ENCODE assay signal across 21 cellular contexts in the genomic region with DNA sequence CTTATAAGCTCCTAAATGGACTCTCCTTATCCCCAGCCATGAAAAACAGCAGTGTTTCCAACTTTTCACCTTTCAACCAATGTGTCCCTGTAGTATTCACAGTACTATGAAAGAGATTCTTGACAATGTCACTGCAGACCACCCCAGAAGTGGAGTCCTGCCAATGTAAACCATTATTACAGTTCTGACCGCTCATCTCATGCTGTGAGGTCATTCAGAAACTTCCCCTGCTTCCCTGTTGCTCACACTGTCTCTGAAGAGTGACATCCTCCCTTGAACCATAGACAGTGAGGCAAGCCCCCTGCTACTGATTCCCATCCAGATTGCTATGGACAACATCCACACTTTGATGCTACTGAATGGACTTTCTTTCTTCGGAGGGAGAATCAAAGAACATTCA.
DNase-seq lines count a peak whose midpoint lies in the region; ATAC-seq, FAIRE-seq and TF ChIP-seq lines count a peak whose summit lies in the region.
"Had no signal": no experiment of that assay in that cellular context is flagged by ENCODE, and none has a peak within 500 bp of the region (broad histone marks: within the 10 kb centered on the region; RNA-seq: fewer than 3 reads in every experiment).

No MANE protein-coding gene starts in this region.

- peak overlapping the region; percentile 34; the same call in 2 of the 3 replicates for H3K4me2 ChIP-seq in A549

- H3K9me3 Mint-ChIP-seq in effector memory CD8-positive, alpha-beta T cell: peaks cover 5 to 7% of the 10 kb centered on the region in 2 donors
- H3K9me3 Mint-ChIP-seq: HFFc6; T-helper 2 cell treated with Interferon-gamma antibody and Interleukin-4, amounts not matched to agents 5 μg/mL and 100 μg/mL, for 36 hours had no signal

- TF ChIP-seq CTCF in A549 (IDR thresholded peaks at IDR 0.05): no peak
- no peak for TF ChIP-seq CTCF in choroid plexus epithelial cell (conservative IDR thresholded peaks at IDR 0.05; ENCODE audit: low read depth, low read length)

- CTCF ChIA-PET in A549 (lab: Yijun Ruan, JAX): no interaction called here

- TF ChIP-seq EP300 in A549 (IDR thresholded peaks at IDR 0.05): no peak

- H3K36me3 Mint-ChIP-seq in effector memory CD8-positive, alpha-beta T cell (ENCODE audit: insufficient read depth): no peaks in the 10 kb centered on the region
- H3K36me3 Mint-ChIP-seq: CD8-positive, alpha-beta T cell had no signal

- TF ChIP-seq RAD21 in A549 (conservative IDR thresholded peaks at IDR 0.05 in 1 of 2, IDR thresholded peaks at IDR 0.05 in 1 of 2): no peak

- no peak for FAIRE-seq in A549 (lab: Jason Lieb, UNC)
- FAIRE-seq: K562 had no signal

- TF ChIP-seq POLR2A in A549 (IDR thresholded peaks at IDR 0.05; ENCODE audit: low read length): no peak

- H3K4me3 Mint-ChIP-seq in effector memory CD8-positive, alpha-beta T cell: no peak overlapping the region
- H3K4me3 Mint-ChIP-seq: CD8-positive, alpha-beta T cell; HFFc6; T-helper 2 cell treated with Interferon-gamma antibody and Interleukin-4, amounts not matched to agents 5 μg/mL and 100 μg/mL, for 36 hours had no signal

- WGBS in A549 (ENCODE audit: missing lambda C conversion rate): 12% methylated on average over 2 of the region's 2 CpGs

- H3K4me1 ChIP-seq in A549: no peaks in the 10 kb centered on the region; the same call in 2 of the 3 replicates
- H3K4me1 ChIP-seq: gastrocnemius medialis, right lobe of liver, upper lobe of left lung had no signal

- H3K27ac ChIP-seq in A549: no peak overlapping the region
- H3K27ac ChIP-seq: cardiac muscle cell, gastrocnemius medialis, right lobe of liver, upper lobe of left lung had no signal

- DNase-seq in A549 (ENCODE audit: low read depth in 1 of 2, low spot score in 1 of 2): no peak
- peak; percentile 43 for DNase-seq in OCI-M1 (lab: John Stamatoyannopoulos, UW)
- DNase-seq in choroid plexus epithelial cell (ENCODE audit: low read depth): peak; percentile 82
- peak; percentile 4 for DNase-seq in medulla oblongata (ENCODE audit: extremely low spot score)
- no peak for DNase-seq in effector memory CD8-positive, alpha-beta T cell
- DNase-seq in stimulated activated CD4-positive, alpha-beta T cell treated with anti-CD3 and anti-CD28 coated beads, Interleukin-4, amount 100 ng/mL, for 24 hours: no peak
- no peak for DNase-seq in midbrain (lab: John Stamatoyannopoulos, UW)
- no peak for DNase-seq in activated effector memory CD4-positive, alpha-beta T cell treated with Interleukin-2 at 50 U/mL for 16 hours
- DNase-seq: 8988T; activated naive CD4-positive, alpha-beta T cell treated with Interleukin-2 at 50 U/mL for 16 hours; CD8-positive, alpha-beta T cell; gastrocnemius medialis; HFFc6; mesendoderm; NCI-H1105; right lobe of liver; SHP77 treated with DMSO at 0.1 percent for 48 hours; upper lobe of left lung had no signal

- no peak for ATAC-seq in A549
- no peak for ATAC-seq in effector memory CD8-positive, alpha-beta T cell (replicated peaks)
- ATAC-seq: CD8-positive, alpha-beta T cell; gastrocnemius medialis; K562; right lobe of liver had no signal

- H3K4me1 Mint-ChIP-seq in effector memory CD8-positive, alpha-beta T cell (ENCODE audit: low read depth in 2 of 2): no peaks in the 10 kb centered on the region

- no peak overlapping the region for H3K27ac Mint-ChIP-seq in effector memory CD8-positive, alpha-beta T cell
- H3K27ac Mint-ChIP-seq: CD8-positive, alpha-beta T cell; HFFc6; T-helper 2 cell treated with Interferon-gamma antibody and Interleukin-4, amounts not matched to agents 5 μg/mL and 100 μg/mL, for 36 hours had no signal

- POLR2A ChIA-PET in A549 (lab: Yijun Ruan, JAX): no interaction called here

- H3K9me3 ChIP-seq in A549: no peaks in the 10 kb centered on the region
- H3K9me3 ChIP-seq: gastrocnemius medialis, right lobe of liver, upper lobe of left lung had no signal

- H3K27me3 Mint-ChIP-seq in effector memory CD8-positive, alpha-beta T cell: no peaks in the 10 kb centered on the region

- H3K4me3 ChIP-seq in A549 (no peak overlapping the region), choroid plexus epithelial cell (ENCODE audit: low read depth, low read length) (no peak overlapping the region)
- H3K4me3 ChIP-seq: cardiac muscle cell, gastrocnemius medialis, K562, right lobe of liver, upper lobe of left lung had no signal

TF ChIP-seq in A549, 52 proteins besides CTCF, POLR2A, EP300 and RAD21:
- TF ChIP-seq CBX2 (IDR thresholded peaks at IDR 0.05; ENCODE audit: borderline replicate concordance, low read depth) (no peak), ZC3H11A (IDR thresholded peaks at IDR 0.05) (no peak), NFE2L2 (conservative IDR thresholded peaks at IDR 0.05; ENCODE audit: low read length) (no peak), JUN (IDR thresholded peaks at IDR 0.05) (no peak), RARB (CRISPR knock-in tag; IDR thresholded peaks at IDR 0.05) (no peak), PHF8 (IDR thresholded peaks at IDR 0.05; ENCODE audit: borderline replicate concordance, low read depth) (no peak), KDM5A (IDR thresholded peaks at IDR 0.05) (no peak), CHD2 (IDR thresholded peaks at IDR 0.05; ENCODE audit: low read length, partially characterized antibody) (no peak), HDAC2 (IDR thresholded peaks at IDR 0.05) (no peak), CHD4 (IDR thresholded peaks at IDR 0.05; ENCODE audit: borderline replicate concordance) (no peak), RNF2 (IDR thresholded peaks at IDR 0.05; ENCODE audit: borderline replicate concordance, low read depth) (no peak), POLR2AphosphoS2 (conservative IDR thresholded peaks at IDR 0.05; ENCODE audit: low read length) (no peak), HOXB13 (CRISPR knock-in tag; IDR thresholded peaks at IDR 0.05; ENCODE audit: low read depth) (no peak), HEYL (CRISPR knock-in tag; IDR thresholded peaks at IDR 0.05) (no peak)
- TF ChIP-seq, protein P1, sequence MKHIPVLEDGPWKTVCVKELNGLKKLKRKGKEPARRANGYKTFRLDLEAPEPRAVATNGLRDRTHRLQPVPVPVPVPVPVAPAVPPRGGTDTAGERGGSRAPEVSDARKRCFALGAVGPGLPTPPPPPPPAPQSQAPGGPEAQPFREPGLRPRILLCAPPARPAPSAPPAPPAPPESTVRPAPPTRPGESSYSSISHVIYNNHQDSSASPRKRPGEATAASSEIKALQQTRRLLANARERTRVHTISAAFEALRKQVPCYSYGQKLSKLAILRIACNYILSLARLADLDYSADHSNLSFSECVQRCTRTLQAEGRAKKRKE (CRISPR knock-in tag; IDR thresholded peaks at IDR 0.05; ENCODE audit: low read depth): no peak

Comparison
In these comparisons a context has a peak if more than half of its experiments do, and no peak if none do; other contexts are left out.
1. DNase-seq: peak in OCI-M1 (single experiment), choroid plexus epithelial cell (single experiment) and medulla oblongata (single experiment); none in A549 (0 of 2), effector memory CD8-positive, alpha-beta T cell (0 of 3), stimulated activated CD4-positive, alpha-beta T cell treated with anti-CD3 and anti-CD28 coated beads, Interleukin-4, amount 100 ng/mL, for 24 hours (single experiment), midbrain (single experiment) and activated effector memory CD4-positive, alpha-beta T cell treated with Interleukin-2 at 50 U/mL for 16 hours (single experiment).